Comparison of ENCODE assay signal across 8 cellular contexts in the genomic region with DNA sequence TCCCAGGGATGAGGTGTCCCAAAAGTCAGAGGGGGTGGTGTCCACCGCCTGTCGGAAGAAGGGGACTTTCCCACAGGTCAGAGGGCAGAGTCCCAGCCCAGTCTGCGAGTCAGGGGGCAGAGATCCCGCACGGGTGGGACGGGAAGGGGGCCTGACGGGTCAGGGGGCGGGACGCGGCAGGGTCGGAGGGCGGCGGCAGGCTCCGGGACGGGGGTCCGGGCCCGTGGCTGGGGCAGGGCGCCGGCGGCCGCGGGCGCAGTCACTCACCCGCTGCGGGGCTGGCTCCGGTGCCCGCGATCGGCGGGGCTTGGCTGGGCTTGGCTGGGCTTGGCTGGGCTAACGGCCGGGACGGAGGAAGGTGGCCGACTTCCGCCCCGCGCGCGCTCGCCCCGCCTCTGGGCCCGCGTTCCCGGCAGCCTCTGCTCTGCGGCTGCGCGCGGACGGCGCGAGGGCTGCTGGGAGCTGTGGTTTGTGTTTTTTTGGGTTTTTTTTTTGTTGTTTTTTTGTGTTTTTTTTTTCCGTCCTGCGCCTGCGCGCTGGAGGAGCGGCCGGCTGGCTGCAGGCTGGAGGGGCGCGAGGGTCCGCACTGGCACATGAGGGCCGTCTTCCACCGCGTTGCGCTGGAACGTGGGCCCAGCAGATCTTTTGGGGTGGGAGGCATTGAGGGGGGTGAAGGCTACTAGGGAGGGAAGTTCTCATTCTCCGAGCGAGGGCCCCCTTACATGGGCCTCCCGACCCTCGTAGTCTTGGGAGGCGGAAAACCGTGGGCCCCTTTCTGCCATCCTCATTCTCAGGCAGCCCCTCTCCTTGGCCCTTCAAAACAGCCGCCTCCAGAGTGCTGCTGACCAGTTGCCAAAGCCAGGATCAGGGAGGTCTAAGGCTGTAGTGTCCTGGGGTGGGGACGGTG. TPM values are rescaled to one million over a fixed set of nuclear protein-coding genes. Genes with fewer than 3 reads are reported as not detected.
DNase-seq lines count a peak whose midpoint lies in the region; ATAC-seq and TF ChIP-seq lines count a peak whose summit lies in the region.

A gene (minus strand): TSS at position 368 of the 907 bp plus-strand sequence. CDS start 12,142 bp downstream, outside the sequence.

- TF ChIP-seq CTCF in VCaP (conservative IDR thresholded peaks at IDR 0.05) (no peak), breast epithelium (IDR thresholded peaks at IDR 0.05) (no peak)

- H3K9me3 ChIP-seq in breast epithelium, result no peaks in the 10 kb centered on the region

- H3K4me3 ChIP-seq in breast epithelium, result peak within 1 kb of the TSS; percentile 70 to 100 (median 97)

- H3K27ac ChIP-seq in VCaP (peak within 1 kb of the TSS; percentile 100), breast epithelium (peak within 1 kb of the TSS; percentile 96 to 100)

- ATAC-seq in HG02870 (IDR thresholded peaks at IDR 0.05; ENCODE audit: unreplicated experiment), result peak; percentile 81

- intact Hi-C loops in breast epithelium (cut with DNase I; ENCODE audit: low total_unique reads), result no loop called here

- DNase-seq in NCI-H2029 (lab: John Stamatoyannopoulos, UW), result peak; percentile 57
- DNase-seq in NCI-H2029 treated with DMSO at 0.1 percent for 48 hours (lab: John Stamatoyannopoulos, UW), result no peak
- DNase-seq in NCI-H1930 (lab: John Stamatoyannopoulos, UW), result peak; percentile 64 to 81
- peak; percentile 62 to 72 for DNase-seq in breast epithelium (ENCODE audit: low spot score in 2 of 2)
- peak; percentile 98 for DNase-seq in iPS-NIHi7 (ENCODE audit: extremely low spot score)
- DNase-seq in smooth muscle cell of the brain vasculature (ENCODE audit: low read depth, low spot score), result peak; percentile 69

- TF ChIP-seq POLR2A in breast epithelium (IDR thresholded peaks at IDR 0.05), result peak; percentile 28

- H3K27me3 ChIP-seq in breast epithelium, result no peaks in the 10 kb centered on the region

- H3K36me3 ChIP-seq in breast epithelium, result no peaks in the 10 kb centered on the region

- H3K4me1 ChIP-seq in breast epithelium, result peaks cover 17 to 21% of the 10 kb centered on the region in 2 donors

RNA-seq across cellular contexts. Expression of the gene that starts here (rescaled TPM):
- 10 to 100 TPM; 26.1 to 48.1 (median 41.0) TPM for total RNA-seq in breast epithelium
